11 cellular contexts compared by ENCODE assay signal in the genomic region with DNA sequence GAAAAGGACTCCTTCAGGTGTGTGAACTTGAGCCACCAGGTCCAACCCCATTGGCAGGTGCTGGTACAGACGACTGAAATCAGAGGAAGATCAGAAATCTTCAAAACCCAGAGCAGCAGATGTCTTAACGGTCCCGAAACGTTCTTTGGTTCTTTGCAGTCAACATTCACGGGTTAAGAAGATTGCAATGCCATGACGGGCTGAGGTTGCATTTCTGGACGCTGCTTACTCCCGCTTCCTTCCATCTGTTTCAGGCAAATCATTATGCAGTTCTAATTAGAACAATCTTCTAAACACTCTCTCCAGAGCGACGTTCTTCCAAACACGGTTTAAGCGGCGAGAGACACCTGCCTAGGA. TPM values are rescaled to one million over a fixed set of nuclear protein-coding genes. Genes with fewer than 3 reads are reported as not detected.
A peak's percentile ranks its signal among the peaks of the same experiment; 100 is the strongest.
DNase-seq lines count a peak whose midpoint lies in the region; ATAC-seq, FAIRE-seq and TF ChIP-seq lines count a peak whose summit lies in the region.
"Had no signal": no experiment of that assay in that cellular context is flagged by ENCODE, and none has a peak within 500 bp of the region (broad histone marks: within the 10 kb centered on the region; RNA-seq: fewer than 3 reads in every experiment).

No MANE protein-coding gene starts in this region.

- ATAC-seq in GM18858 (IDR thresholded peaks at IDR 0.05; ENCODE audit: unreplicated experiment): no peak
- ATAC-seq: natural killer cell treated with Interleukin-12 subunit alpha and Interleukin-12 subunit beta and Interleukin-15 and Interleukin-18, amount 100 ng/mL, for 72 hours had no signal

- peak overlapping the region; percentile 89 for H3K4me3 Mint-ChIP-seq in type B pancreatic cell
- H3K4me3 Mint-ChIP-seq: natural killer cell treated with Interleukin-12 subunit alpha and Interleukin-12 subunit beta and Interleukin-15 and Interleukin-18, amount 100 ng/mL, for 72 hours had no signal

- H3K4me3 ChIP-seq in colonic mucosa (peak overlapping the region; percentile 23), small intestine (ENCODE audit: low read depth in 1 of 2, low read length in 2 of 2) (no peak overlapping the region)
- H3K4me3 ChIP-seq: BLaER1 had no signal

- intact Hi-C loops in colonic mucosa (cut with DNase I): no loop called here

- H3K27me3 Mint-ChIP-seq in type B pancreatic cell: peaks cover 60% of the 10 kb centered on the region

- H3K4me1 ChIP-seq in colonic mucosa (no peaks in the 10 kb centered on the region), small intestine (ENCODE audit: control insufficient read depth in 2 of 2, insufficient read depth in 1 of 2, low read depth in 1 of 2, low read length in 1 of 2) (no peaks in the 10 kb centered on the region)
- H3K4me1 ChIP-seq: BLaER1 had no signal

- no peak overlapping the region for H3K27ac ChIP-seq in colonic mucosa
- H3K27ac ChIP-seq in small intestine (ENCODE audit: low read depth in 1 of 2, low read length in 1 of 2): no peak overlapping the region
- H3K27ac ChIP-seq: BLaER1, Peyer's patch had no signal

- no peak overlapping the region for H3K27ac Mint-ChIP-seq in type B pancreatic cell
- H3K27ac Mint-ChIP-seq: natural killer cell treated with Interleukin-12 subunit alpha and Interleukin-12 subunit beta and Interleukin-15 and Interleukin-18, amount 100 ng/mL, for 72 hours had no signal

- H3K9ac ChIP-seq in colonic mucosa (ENCODE audit: low read depth in 2 of 2, low read length in 2 of 2): no peak overlapping the region
- H3K9ac ChIP-seq: BLaER1 had no signal

- no peaks in the 10 kb centered on the region for H3K36me3 Mint-ChIP-seq in type B pancreatic cell
- H3K36me3 Mint-ChIP-seq: natural killer cell treated with Interleukin-12 subunit alpha and Interleukin-12 subunit beta and Interleukin-15 and Interleukin-18, amount 100 ng/mL, for 72 hours had no signal

- no peak for FAIRE-seq in small intestine (lab: Jason Lieb, UNC)

- 6 to 16% (median 13%) methylated on average over 13 of the region's 13 CpGs for WGBS in small intestine, 3 donors

- no peaks in the 10 kb centered on the region for H3K9me3 Mint-ChIP-seq in type B pancreatic cell

- DNase-seq in NCI-H345 treated with DMSO at 0.1 percent for 48 hours (lab: John Stamatoyannopoulos, UW; ENCODE audit: unreplicated experiment) (peak; percentile 33), NCI-H345 (lab: John Stamatoyannopoulos, UW) (no peak), colonic mucosa (no peak), medulla oblongata (ENCODE audit: extremely low spot score) (peak; percentile 40), type B pancreatic cell (ENCODE audit: extremely low spot score, unreplicated experiment) (no peak), small intestine (no peak), NOMO-1 (lab: John Stamatoyannopoulos, UW; ENCODE audit: unreplicated experiment in 2 of 2) (no peak)

- H3K4me1 Mint-ChIP-seq in type B pancreatic cell (ENCODE audit: unreplicated experiment): peaks cover 17% of the 10 kb centered on the region

- TF ChIP-seq CTCF in colonic mucosa (IDR thresholded peaks at IDR 0.05): no peak
- TF ChIP-seq CTCF in type B pancreatic cell (conservative IDR thresholded peaks at IDR 0.05): no peak

- H3K9me3 ChIP-seq in colonic mucosa: no peaks in the 10 kb centered on the region
- H3K9me3 ChIP-seq in small intestine (ENCODE audit: control insufficient read depth, low read depth): no peaks in the 10 kb centered on the region
- H3K9me3 ChIP-seq: Peyer's patch had no signal

- H3K27me3 ChIP-seq in colonic mucosa (peaks cover 17% of the 10 kb centered on the region), small intestine (ENCODE audit: control insufficient read depth in 2 of 2, insufficient read depth in 2 of 2, low read length in 2 of 2) (peaks cover 0 to 8% of the 10 kb centered on the region in 2 donors)
- H3K27me3 ChIP-seq: BLaER1, Peyer's patch had no signal

- no peaks in the 10 kb centered on the region for H3K36me3 ChIP-seq in colonic mucosa
- H3K36me3 ChIP-seq in small intestine (ENCODE audit: control insufficient read depth in 2 of 2, insufficient read depth in 2 of 2, low read length in 2 of 2): no peaks in the 10 kb centered on the region
- H3K36me3 ChIP-seq: BLaER1, Peyer's patch had no signal

RNA-seq across cellular contexts. Expression of a gene that starts 0.5 kb away (rescaled TPM):
- 1 to 10 TPM in 1 of 2 donors, under 1 TPM in 1; 0.57 to 1.3 TPM for total RNA-seq in colonic mucosa
- 3.1 and 6.5 TPM in 2 replicates for total RNA-seq in type B pancreatic cell (ENCODE audit: low replicate concordance)
- polyA plus RNA-seq in small intestine: 1 to 10 TPM in 1 of 3 donors, not detected in 2; 1.3 TPM
- total RNA-seq: natural killer cell treated with Interleukin-12 subunit alpha and Interleukin-12 subunit beta and Interleukin-15 and Interleukin-18, amount 100 ng/mL, for 72 hours had no signal

Comparison
In these comparisons a context has a peak if more than half of its experiments do, and no peak if none do; other contexts are left out.
1. DNase-seq: peak in NCI-H345 treated with DMSO at 0.1 percent for 48 hours (single experiment) and medulla oblongata (single experiment); none in NCI-H345 (single experiment), colonic mucosa (single experiment), type B pancreatic cell (single experiment), small intestine (single experiment) and NOMO-1 (0 of 2).